8 cellular contexts compared by ENCODE assay signal in genomic region chr5:131795128-131795719, GRCh38. TPM values are rescaled to one million over a fixed set of nuclear protein-coding genes. Genes with fewer than 3 reads are reported as not detected.
A peak's percentile ranks its signal among the peaks of the same experiment; 100 is the strongest.
DNase-seq lines count a peak whose midpoint lies in the region; ATAC-seq, FAIRE-seq and TF ChIP-seq lines count a peak whose summit lies in the region.

No MANE protein-coding gene starts in this region.

- H3K4me1 ChIP-seq in CD4-positive, CD25-positive, alpha-beta regulatory T cell (ENCODE audit: control insufficient read depth, insufficient read depth, low read length, poor library complexity, severe bottlenecking), result peaks cover 27% of the 10 kb centered on the region

- peak overlapping the region; percentile 76 to 96 (median 86) for H3K4me3 Mint-ChIP-seq in CD4-positive, CD25-positive, alpha-beta regulatory T cell
- H3K4me3 Mint-ChIP-seq in chondrocyte (ENCODE audit: unreplicated experiment) (peak overlapping the region; percentile 94), neural crest cell (peak overlapping the region; percentile 95)

- H3K27me3 ChIP-seq in CD4-positive, CD25-positive, alpha-beta regulatory T cell (ENCODE audit: control insufficient read depth, insufficient read depth, low read length), result no peaks in the 10 kb centered on the region
- no peaks in the 10 kb centered on the region for H3K27me3 ChIP-seq in MG63

- TF ChIP-seq CTCF in chondrocyte (IDR thresholded peaks at IDR 0.05) (no peak), neural crest cell (conservative IDR thresholded peaks at IDR 0.05) (no peak)

- H3K4me1 Mint-ChIP-seq in CD4-positive, CD25-positive, alpha-beta regulatory T cell, result peaks cover 31 to 52% (median 41%) of the 10 kb centered on the region in 4 donors
- peaks cover 57% of the 10 kb centered on the region for H3K4me1 Mint-ChIP-seq in chondrocyte (ENCODE audit: low read depth)
- H3K4me1 Mint-ChIP-seq in neural crest cell, result peaks cover 34% of the 10 kb centered on the region

- H3K4me3 ChIP-seq in CD4-positive, CD25-positive, alpha-beta regulatory T cell (ENCODE audit: low read depth, low read length), result peak overlapping the region; percentile 96
- peak overlapping the region; percentile 94 for H3K4me3 ChIP-seq in MG63

- no peak for ATAC-seq in CD4-positive, CD25-positive, alpha-beta regulatory T cell (ENCODE audit: low read depth in 2 of 2)
- no peak for ATAC-seq in GM19452 (IDR thresholded peaks at IDR 0.05; ENCODE audit: unreplicated experiment)
- ATAC-seq in GM19455 (IDR thresholded peaks at IDR 0.05; ENCODE audit: unreplicated experiment), result no peak

- H3K9me3 ChIP-seq in CD4-positive, CD25-positive, alpha-beta regulatory T cell (ENCODE audit: control insufficient read depth in 2 of 2, low read length in 2 of 2), result no peaks in the 10 kb centered on the region
- no peaks in the 10 kb centered on the region for H3K9me3 ChIP-seq in MG63

- no peak for FAIRE-seq in HTR-8/SVneo (lab: Jason Lieb, UNC)

- H3K36me3 Mint-ChIP-seq in CD4-positive, CD25-positive, alpha-beta regulatory T cell, result peaks cover 4% of the 10 kb centered on the region
- H3K36me3 Mint-ChIP-seq in chondrocyte (ENCODE audit: low read depth) (peaks cover 2% of the 10 kb centered on the region), neural crest cell (ENCODE audit: low read depth) (no peaks in the 10 kb centered on the region)

- no peaks in the 10 kb centered on the region for H3K36me3 ChIP-seq in CD4-positive, CD25-positive, alpha-beta regulatory T cell (ENCODE audit: control insufficient read depth, insufficient read depth, low read length)
- peaks cover 30% of the 10 kb centered on the region for H3K36me3 ChIP-seq in MG63

- no peaks in the 10 kb centered on the region for H3K27me3 Mint-ChIP-seq in CD4-positive, CD25-positive, alpha-beta regulatory T cell
- H3K27me3 Mint-ChIP-seq in chondrocyte (ENCODE audit: low read depth) (no peaks in the 10 kb centered on the region), neural crest cell (ENCODE audit: low read depth) (no peaks in the 10 kb centered on the region)

- no peak overlapping the region for H3K27ac ChIP-seq in CD4-positive, CD25-positive, alpha-beta regulatory T cell (ENCODE audit: insufficient read depth, low read length, poor library complexity, severe bottlenecking)

- DNase-seq in CD4-positive, CD25-positive, alpha-beta regulatory T cell, result peak in 1 of 3 donors; percentile 8
- no peak for DNase-seq in MG63
- DNase-seq in chondrocyte (ENCODE audit: low spot score), result no peak
- no peak for DNase-seq in neural crest cell (ENCODE audit: low read depth, low spot score)
- DNase-seq in posterior vena cava (ENCODE audit: low spot score), result no peak
- DNase-seq in HTR-8/SVneo (ENCODE audit: insufficient read length, low spot score), result no peak

- H3K27ac Mint-ChIP-seq in CD4-positive, CD25-positive, alpha-beta regulatory T cell, result peak overlapping the region; percentile 10 to 95 (median 44)
- H3K27ac Mint-ChIP-seq in chondrocyte (ENCODE audit: unreplicated experiment), result peak overlapping the region; percentile 70
- H3K27ac Mint-ChIP-seq in neural crest cell (ENCODE audit: unreplicated experiment), result no peak overlapping the region

- H3K9me3 Mint-ChIP-seq in CD4-positive, CD25-positive, alpha-beta regulatory T cell, result no peaks in the 10 kb centered on the region
- H3K9me3 Mint-ChIP-seq in chondrocyte (ENCODE audit: low read depth) (no peaks in the 10 kb centered on the region), neural crest cell (no peaks in the 10 kb centered on the region)

- intact Hi-C loops in posterior vena cava (cut with DNase I), result no loop called here

RNA-seq across cellular contexts. Expression of gene FNIP1, which starts 1.6 kb away (rescaled TPM):
- total RNA-seq in CD4-positive, CD25-positive, alpha-beta regulatory T cell, result 33.2 TPM
- 10 to 100 TPM in 3 of 4 donors, 1 to 10 TPM in 1; 10.0 to 17.0 (median 12.1) TPM for polyA plus RNA-seq in CD4-positive, CD25-positive, alpha-beta regulatory T cell
- 12.4 and 14.9 TPM in 2 replicates for total RNA-seq in MG63 (2014; rRNA removed; shearing (Covaris generic); ENCODE audit: low replicate concordance)
- total RNA-seq in chondrocyte (26.4 to 40.6 TPM (median 38.4 TPM) in 3 replicates), neural crest cell (20.6 and 24.9 TPM in 2 replicates), posterior vena cava (10 to 100 TPM; 34.1 to 39.5 TPM)
